In genomic region chr3:15861163-15861562, GRCh38 we compare ENCODE assay signal across 8 cellular contexts.
DNase-seq lines count a peak whose midpoint lies in the region; TF ChIP-seq lines count a peak whose summit lies in the region.

No MANE protein-coding gene starts in this region.

- intact Hi-C loops in posterior vena cava (cut with DNase I) = no loop called here
- intact Hi-C loops in tibial artery (cut with DNase I; ENCODE audit: low total_unique reads) = no loop called here

- H3K4me1 Mint-ChIP-seq in brain (peaks cover 45% of the 10 kb centered on the region), nephron progenitor cell (peaks cover 30% of the 10 kb centered on the region)

- peak overlapping the region in 1 of 2 donors; percentile 77 for H3K27ac ChIP-seq in tibial artery

- H3K4me3 ChIP-seq in NB4 (ENCODE audit: low read depth, low read length) = peak overlapping the region; percentile 74
- H3K4me3 ChIP-seq in tibial artery = no peak overlapping the region

- H3K36me3 Mint-ChIP-seq in brain = peaks cover 29% of the 10 kb centered on the region
- H3K36me3 Mint-ChIP-seq in nephron progenitor cell (ENCODE audit: low read depth) = peaks cover 30% of the 10 kb centered on the region

- no peak for TF ChIP-seq POLR2A in NB4 (IDR thresholded peaks at IDR 0.05; ENCODE audit: extremely low read depth, insufficient read length)

- H3K36me3 ChIP-seq in tibial artery = no peaks in the 10 kb centered on the region

- H3K27ac Mint-ChIP-seq in brain = peak overlapping the region; percentile 77 to 98 (median 91)
- H3K27ac Mint-ChIP-seq in nephron progenitor cell = no peak overlapping the region

- H3K27me3 Mint-ChIP-seq in brain (peaks cover 9% of the 10 kb centered on the region), nephron progenitor cell (ENCODE audit: low read depth, poor library complexity) (no peaks in the 10 kb centered on the region)

- peaks cover 0 to 12% (median 7%) of the 10 kb centered on the region in 4 donors for H3K4me1 ChIP-seq in tibial artery

- peaks cover 0 to 31% (median 12%) of the 10 kb centered on the region in 5 experiments for H3K9me3 Mint-ChIP-seq in brain
- peaks cover 25% of the 10 kb centered on the region for H3K9me3 Mint-ChIP-seq in nephron progenitor cell

- H3K27me3 ChIP-seq in tibial artery = no peaks in the 10 kb centered on the region

- no peaks in the 10 kb centered on the region for H3K9me3 ChIP-seq in tibial artery

- DNase-seq in NCI-H146 (lab: John Stamatoyannopoulos, UW) (peak; percentile 3), NCI-H146 treated with DMSO at 0.1 percent for 48 hours (lab: John Stamatoyannopoulos, UW; ENCODE audit: unreplicated experiment) (no peak), NB4 (ENCODE audit: low read depth) (no peak), nephron progenitor cell (no peak), posterior vena cava (ENCODE audit: low spot score) (no peak), pons (ENCODE audit: low spot score) (no peak), tibial artery (no peak)

- H3K4me3 Mint-ChIP-seq in brain (peak overlapping the region; percentile 94 to 97 (median 96)), nephron progenitor cell (peak overlapping the region; percentile 88)

- TF ChIP-seq CTCF in NB4 (IDR thresholded peaks at IDR 0.05; ENCODE audit: low read depth, low read length) (no peak), brain (conservative IDR thresholded peaks at IDR 0.05) (no peak), nephron progenitor cell (IDR thresholded peaks at IDR 0.05) (no peak), tibial artery (IDR thresholded peaks at IDR 0.05) (no peak)
